ENCODE assay signal across 11 cellular contexts in genomic region chr9:31302620-31303418, GRCh38.
DNase-seq lines count a peak whose midpoint lies in the region; ATAC-seq and TF ChIP-seq lines count a peak whose summit lies in the region.
"Had no signal": no experiment of that assay in that cellular context is flagged by ENCODE, and none has a peak within 500 bp of the region (broad histone marks: within the 10 kb centered on the region; RNA-seq: fewer than 3 reads in every experiment).

No MANE protein-coding gene starts in this region.

- H3K23ac ChIP-seq in trophoblast cell (ENCODE audit: low read length), result no peak overlapping the region

- H3K4me1 ChIP-seq in CD4-positive, CD25-positive, alpha-beta regulatory T cell (ENCODE audit: control insufficient read depth, insufficient read depth, low read length, poor library complexity, severe bottlenecking), result peaks cover 9% of the 10 kb centered on the region
- H3K4me1 ChIP-seq in KMS-11 (ENCODE audit: low read depth, poor library complexity, severe bottlenecking) (peaks cover 26% of the 10 kb centered on the region), trophoblast cell (ENCODE audit: control insufficient read depth in 1 of 2, insufficient read depth in 2 of 2, low read length in 2 of 2) (no peaks in the 10 kb centered on the region)

- TF ChIP-seq CTCF in KMS-11 (conservative IDR thresholded peaks at IDR 0.05; ENCODE audit: low read depth, low read length), result no peak

- no peak overlapping the region for H3K9ac ChIP-seq in KMS-11
- no peak overlapping the region for H3K9ac ChIP-seq in trophoblast cell (ENCODE audit: low read length)

- no peaks in the 10 kb centered on the region for H3K79me1 ChIP-seq in trophoblast cell (ENCODE audit: low read length)

- peaks cover 0 to 7% (median 2%) of the 10 kb centered on the region in 7 donors for H3K9me3 Mint-ChIP-seq in CD4-positive, CD25-positive, alpha-beta regulatory T cell

- peak in 1 of 2 donors; percentile 28 for ATAC-seq in CD4-positive, CD25-positive, alpha-beta regulatory T cell (ENCODE audit: low read depth in 2 of 2)
- ATAC-seq in GM19023 (IDR thresholded peaks at IDR 0.05; ENCODE audit: unreplicated experiment) (peak; percentile 66), HG02798 (IDR thresholded peaks at IDR 0.05; ENCODE audit: poor library complexity, unreplicated experiment) (peak; percentile 83), left colon (no peak), Right ventricle myocardium inferior (no peak)
- ATAC-seq: K562, left cardiac atrium had no signal

- H3K27me3 Mint-ChIP-seq in CD4-positive, CD25-positive, alpha-beta regulatory T cell, result no peaks in the 10 kb centered on the region

- H3K27me3 ChIP-seq in CD4-positive, CD25-positive, alpha-beta regulatory T cell (ENCODE audit: control insufficient read depth, insufficient read depth, low read length), result no peaks in the 10 kb centered on the region
- H3K27me3 ChIP-seq in KMS-11 (ENCODE audit: insufficient read depth, low read depth) (no peaks in the 10 kb centered on the region), trophoblast cell (ENCODE audit: insufficient read depth, low read length) (no peaks in the 10 kb centered on the region)
- H3K27me3 ChIP-seq: adrenal gland had no signal

- no peaks in the 10 kb centered on the region for H4K20me1 ChIP-seq in KMS-11 (ENCODE audit: insufficient read depth)

- H3K27ac Mint-ChIP-seq in CD4-positive, CD25-positive, alpha-beta regulatory T cell, result peak overlapping the region; percentile 39 to 96 (median 57)

- no peaks in the 10 kb centered on the region for H3K9me3 ChIP-seq in CD4-positive, CD25-positive, alpha-beta regulatory T cell (ENCODE audit: control insufficient read depth in 2 of 2, low read length in 2 of 2)
- no peaks in the 10 kb centered on the region for H3K9me3 ChIP-seq in trophoblast cell (ENCODE audit: insufficient read depth, low read depth, low read length)
- H3K9me3 ChIP-seq: adrenal gland had no signal

- no peak overlapping the region for H4K12ac ChIP-seq in trophoblast cell (ENCODE audit: low read depth, low read length)

- no CpG with 5 or more reads among the region's 4 CpGs for WGBS in trophoblast cell (ENCODE audit: extremely low coverage, insufficient coverage, insufficient read length)

- no peak overlapping the region for H4K91ac ChIP-seq in trophoblast cell (ENCODE audit: low read depth, low read length)

- no peak overlapping the region for H3K27ac ChIP-seq in CD4-positive, CD25-positive, alpha-beta regulatory T cell (ENCODE audit: insufficient read depth, low read length, poor library complexity, severe bottlenecking)
- H3K27ac ChIP-seq in KMS-11, result no peak overlapping the region
- no peak overlapping the region for H3K27ac ChIP-seq in trophoblast cell (ENCODE audit: low read depth, low read length)
- H3K27ac ChIP-seq: adrenal gland had no signal

- H2AFZ ChIP-seq in KMS-11 (ENCODE audit: low read depth) (peak overlapping the region; percentile 8; the same call in 1 of the 2 replicates), trophoblast cell (ENCODE audit: insufficient read depth, low read length, poor library complexity) (no peak overlapping the region)

- no peak overlapping the region for H3K18ac ChIP-seq in trophoblast cell (ENCODE audit: low read length)

- H3K4me2 ChIP-seq in KMS-11 (peak overlapping the region; percentile 39), trophoblast cell (ENCODE audit: low read length) (no peak overlapping the region)

- no peak overlapping the region for H2AK5ac ChIP-seq in trophoblast cell (ENCODE audit: low read length)

- H3K36me3 Mint-ChIP-seq in CD4-positive, CD25-positive, alpha-beta regulatory T cell, result no peaks in the 10 kb centered on the region

- H3K4me1 Mint-ChIP-seq in CD4-positive, CD25-positive, alpha-beta regulatory T cell, result peaks cover 16 to 35% (median 29%) of the 10 kb centered on the region in 4 donors

- no peak overlapping the region for H3K14ac ChIP-seq in trophoblast cell (ENCODE audit: low read length)

- no peak overlapping the region for H3K4ac ChIP-seq in trophoblast cell (ENCODE audit: low read depth, low read length)

- no peaks in the 10 kb centered on the region for H3K36me3 ChIP-seq in CD4-positive, CD25-positive, alpha-beta regulatory T cell (ENCODE audit: control insufficient read depth, insufficient read depth, low read length)
- no peaks in the 10 kb centered on the region for H3K36me3 ChIP-seq in KMS-11 (ENCODE audit: insufficient read depth)
- H3K36me3 ChIP-seq in trophoblast cell (ENCODE audit: control insufficient read depth in 1 of 2, insufficient read depth in 2 of 2, low read length in 2 of 2), result no peaks in the 10 kb centered on the region
- H3K36me3 ChIP-seq: adrenal gland had no signal

- no peak overlapping the region for H2BK5ac ChIP-seq in trophoblast cell (ENCODE audit: low read depth, low read length, poor library complexity)

- intact Hi-C loops in left colon (cut with DNase I, micrococcal nuclease), result no loop called here
- intact Hi-C loops in Right ventricle myocardium inferior (cut with DNase I), result loop anchor here (5.0 kb wide), 1 partner anchor 181 kb away; no protein-coding TSS in a partner anchor

- H2BK120ac ChIP-seq in trophoblast cell (ENCODE audit: insufficient read depth, low read length, poor library complexity), result no peak overlapping the region

- H2BK12ac ChIP-seq in trophoblast cell (ENCODE audit: low read length), result no peak overlapping the region

- H3K4me3 ChIP-seq in CD4-positive, CD25-positive, alpha-beta regulatory T cell (ENCODE audit: low read depth, low read length), result peak overlapping the region; percentile 63
- no peak overlapping the region for H3K4me3 ChIP-seq in KMS-11 (IDR thresholded peaks at IDR 0.05; ENCODE audit: insufficient read depth, low read depth, low read length)
- H3K4me3 ChIP-seq in trophoblast cell (ENCODE audit: low read depth, low read length), result no peak overlapping the region
- H3K4me3 ChIP-seq: adrenal gland, K562 had no signal

- DNase-seq in CD4-positive, CD25-positive, alpha-beta regulatory T cell, result no peak
- DNase-seq in trophoblast cell (no peak), left colon (no peak), Right ventricle myocardium inferior (ENCODE audit: missing footprints) (no peak)
- no peak for DNase-seq in activated CD4-positive, alpha-beta T cell treated with anti-CD3 and anti-CD28 coated beads for 48 hours
- DNase-seq: adrenal gland, left cardiac atrium had no signal

- H3K79me2 ChIP-seq in KMS-11 (ENCODE audit: insufficient read depth, low read depth), result no peaks in the 10 kb centered on the region
- no peaks in the 10 kb centered on the region for H3K79me2 ChIP-seq in trophoblast cell (ENCODE audit: control insufficient read depth, insufficient read depth, low read length, poor library complexity)

- no peak overlapping the region for H4K8ac ChIP-seq in trophoblast cell (ENCODE audit: low read depth, low read length)

- peak overlapping the region in 3 of 4 donors; percentile 23 to 42 (median 25) for H3K4me3 Mint-ChIP-seq in CD4-positive, CD25-positive, alpha-beta regulatory T cell

Comparison
In these comparisons a context has a peak if more than half of its experiments do, and no peak if none do; other contexts are left out.
1. ATAC-seq: peak in GM19023 (single experiment) and HG02798 (single experiment); none in left colon (single experiment) and Right ventricle myocardium inferior (single experiment).